ENCODE assay signal across 20 cellular contexts in genomic region chr5:108418172-108418571, GRCh38. TPM values are rescaled to one million over a fixed set of nuclear protein-coding genes. Genes with fewer than 3 reads are reported as not detected.
DNase-seq lines count a peak whose midpoint lies in the region; ATAC-seq and TF ChIP-seq lines count a peak whose summit lies in the region.
"Had no signal": no experiment of that assay in that cellular context is flagged by ENCODE, and none has a peak within 500 bp of the region (broad histone marks: within the 10 kb centered on the region; RNA-seq: fewer than 3 reads in every experiment).

No MANE protein-coding gene starts in this region.

- H2BK15ac ChIP-seq in IMR-90 (ENCODE audit: low read depth, low read length), result no peak overlapping the region

- H4K91ac ChIP-seq in IMR-90 (ENCODE audit: insufficient read depth, low read depth, low read length), result no peak overlapping the region

- H3K27ac ChIP-seq in IMR-90 (ENCODE audit: insufficient read depth, low read length), result no peak overlapping the region
- H3K27ac ChIP-seq in dorsolateral prefrontal cortex, result no peak overlapping the region
- no peak overlapping the region for H3K27ac ChIP-seq in sigmoid colon
- H3K27ac ChIP-seq in smooth muscle cell (ENCODE audit: low read depth), result no peak overlapping the region
- no peak overlapping the region for H3K27ac ChIP-seq in coronary artery
- H3K27ac ChIP-seq: cardiac muscle cell, HL-60, Peyer's patch had no signal

- no peak for TF ChIP-seq RAD21 in IMR-90 (IDR thresholded peaks at IDR 0.05; ENCODE audit: low read length)

- H4K5ac ChIP-seq in IMR-90 (ENCODE audit: low read depth, low read length), result no peak overlapping the region

- no peak overlapping the region for H3K9ac ChIP-seq in IMR-90 (ENCODE audit: low read depth, low read length)
- no peak overlapping the region for H3K9ac ChIP-seq in smooth muscle cell (ENCODE audit: low read depth)

- H3K27ac Mint-ChIP-seq in CD14-positive monocyte, result no peak overlapping the region
- H3K27ac Mint-ChIP-seq: activated naive CD8-positive, alpha-beta T cell treated with anti-CD3 and anti-CD28 coated beads, Interleukin-2, amount 10 ng/mL, durations not matched to agents 7 days and 5 days; activated T-helper 1 cell treated with anti-CD3 and anti-CD28 coated beads, Interleukin-12 subunit alpha, Interleukin-12 subunit beta, Interleukin-2, Interleukin-4 antibody, amounts not matched to agents 30 ng/mL and 10 ng/mL and 1 ng/mL, durations not matched to agents 14 hours and 24 hours and 36 hours; nephron progenitor cell had no signal

- no peaks in the 10 kb centered on the region for H3K27me3 ChIP-seq in IMR-90 (ENCODE audit: control insufficient read depth, insufficient read depth, low read length)
- H3K27me3 ChIP-seq in dorsolateral prefrontal cortex, result peaks cover 0 to 5% (median 0%) of the 10 kb centered on the region in 45 donors
- H3K27me3 ChIP-seq in sigmoid colon, result no peaks in the 10 kb centered on the region
- no peaks in the 10 kb centered on the region for H3K27me3 ChIP-seq in smooth muscle cell (ENCODE audit: low read depth)
- H3K27me3 ChIP-seq: cardiac muscle cell, Peyer's patch had no signal

- TF ChIP-seq POLR2A in IMR-90 (IDR thresholded peaks at IDR 0.05; ENCODE audit: low read depth, low read length) (no peak), sigmoid colon (IDR thresholded peaks at IDR 0.05) (no peak)

- intact Hi-C loops in IMR-90 (cut with micrococcal nuclease), result no loop called here
- intact Hi-C loops in dorsolateral prefrontal cortex (cut with DNase I), result no loop called here
- intact Hi-C loops in sigmoid colon (cut with DNase I), result no loop called here
- intact Hi-C loops in CD14-positive monocyte (cut with micrococcal nuclease), result no loop called here

- dilution Hi-C loops in IMR-90 (cut with HindIII; ENCODE audit: low sequenced_read_pairs, unreplicated experiment), result no loop called here

- no peak overlapping the region for H2AK9ac ChIP-seq in IMR-90 (replicated peaks; ENCODE audit: low read depth, low read length, poor library complexity)

- H2BK20ac ChIP-seq in IMR-90 (ENCODE audit: low read depth, low read length), result no peak overlapping the region

- no peaks in the 10 kb centered on the region for H3K4me1 Mint-ChIP-seq in CD14-positive monocyte
- H3K4me1 Mint-ChIP-seq: activated naive CD8-positive, alpha-beta T cell treated with anti-CD3 and anti-CD28 coated beads, Interleukin-2, amount 10 ng/mL, durations not matched to agents 7 days and 5 days had no signal

- peaks cover 0 to 4% (median 1%) of the 10 kb centered on the region in 3 donors for H3K27me3 Mint-ChIP-seq in CD14-positive monocyte (ENCODE audit: low read depth in 3 of 3)

- H4K8ac ChIP-seq in IMR-90 (ENCODE audit: low read depth in 2 of 2, low read length in 2 of 2), result no peak overlapping the region

- H3K9me1 ChIP-seq in IMR-90 (ENCODE audit: insufficient read depth, low read length), result no peaks in the 10 kb centered on the region

- H2AK5ac ChIP-seq in IMR-90 (ENCODE audit: low read depth, low read length), result no peak overlapping the region

- H3K4me2 ChIP-seq in IMR-90 (ENCODE audit: low read depth, low read length) (no peak overlapping the region), smooth muscle cell (no peak overlapping the region)

- in situ Hi-C loops in IMR-90 (cut with MboI; ENCODE audit: low sequenced_read_pairs), result no loop called here

- DNase-seq in IMR-90, result no peak
- peak in 9 of 10 donors; percentile 28 to 88 (median 61) for DNase-seq in dorsolateral prefrontal cortex
- DNase-seq in hippocampal formation (lab: John Stamatoyannopoulos, UW), result peak; percentile 6 to 42
- DNase-seq in sigmoid colon, result peak; percentile 56
- DNase-seq in smooth muscle cell (lab: John Stamatoyannopoulos, UW; ENCODE audit: unreplicated experiment), result no peak
- DNase-seq in coronary artery (ENCODE audit: low spot score), result no peak
- no peak for DNase-seq in foreskin melanocyte
- DNase-seq in CD14-positive monocyte (ENCODE audit: low spot score), result no peak
- DNase-seq: activated naive CD8-positive, alpha-beta T cell treated with anti-CD3 and anti-CD28 coated beads, Interleukin-2, amount 10 ng/mL, durations not matched to agents 7 days and 5 days; effector CD8-positive, alpha-beta T cell; EL; NCI-H345; nephron progenitor cell; NK-92 treated with Interleukin-12 subunit alpha and Interleukin-12 subunit beta, amount 100 ng/mL, for 24 hours; Peyer's patch had no signal

- H3K4me3 ChIP-seq in IMR-90 (ENCODE audit: insufficient read depth, low read depth, low read length) (no peak overlapping the region), dorsolateral prefrontal cortex (no peak overlapping the region), sigmoid colon (no peak overlapping the region), smooth muscle cell (no peak overlapping the region), coronary artery (no peak overlapping the region)
- H3K4me3 ChIP-seq: cardiac muscle cell, Peyer's patch had no signal

- CTCF ChIA-PET in IMR-90 (lab: Yijun Ruan, JAX), result no interaction called here

- no peak overlapping the region for H3K14ac ChIP-seq in IMR-90 (replicated peaks; ENCODE audit: low read depth, low read length)

- H4K20me1 ChIP-seq in IMR-90 (ENCODE audit: insufficient read depth, low read length), result no peaks in the 10 kb centered on the region
- H4K20me1 ChIP-seq in smooth muscle cell (ENCODE audit: low read depth), result no peaks in the 10 kb centered on the region

- H3K4me3 Mint-ChIP-seq in CD14-positive monocyte, result no peak overlapping the region
- H3K4me3 Mint-ChIP-seq: activated naive CD8-positive, alpha-beta T cell treated with anti-CD3 and anti-CD28 coated beads, Interleukin-2, amount 10 ng/mL, durations not matched to agents 7 days and 5 days; activated T-helper 1 cell treated with anti-CD3 and anti-CD28 coated beads, Interleukin-12 subunit alpha, Interleukin-12 subunit beta, Interleukin-2, Interleukin-4 antibody, amounts not matched to agents 30 ng/mL and 10 ng/mL and 1 ng/mL, durations not matched to agents 14 hours and 24 hours and 36 hours; nephron progenitor cell had no signal

- H3K36me3 ChIP-seq in IMR-90 (ENCODE audit: control insufficient read depth, insufficient read depth, low read length), result no peaks in the 10 kb centered on the region
- no peaks in the 10 kb centered on the region for H3K36me3 ChIP-seq in sigmoid colon
- H3K36me3 ChIP-seq in smooth muscle cell (ENCODE audit: low read depth), result no peaks in the 10 kb centered on the region
- H3K36me3 ChIP-seq: cardiac muscle cell, Peyer's patch had no signal

- no peak for ATAC-seq in IMR-90 (ENCODE audit: low read depth)
- ATAC-seq: activated CD4-positive, CD25-positive, alpha-beta regulatory T cell treated with anti-CD3 and anti-CD28 coated beads, Interleukin-2, amount 50 U/mL, for 24 hours; SK-N-SH treated with all-trans-retinoic acid at 6 μM for 48 hours had no signal

- no peaks in the 10 kb centered on the region for H3K36me3 Mint-ChIP-seq in CD14-positive monocyte
- H3K36me3 Mint-ChIP-seq: activated naive CD8-positive, alpha-beta T cell treated with anti-CD3 and anti-CD28 coated beads, Interleukin-2, amount 10 ng/mL, durations not matched to agents 7 days and 5 days had no signal

- H2AFZ ChIP-seq in IMR-90 (replicated peaks; ENCODE audit: low read length, poor library complexity), result peak overlapping the region; percentile 58
- H2AFZ ChIP-seq in smooth muscle cell (ENCODE audit: low read depth), result no peak overlapping the region

- H2BK120ac ChIP-seq in IMR-90 (ENCODE audit: low read depth, low read length), result no peak overlapping the region

- peaks cover 2 to 12% (median 8%) of the 10 kb centered on the region in 7 donors for H3K9me3 Mint-ChIP-seq in CD14-positive monocyte
- H3K9me3 Mint-ChIP-seq: activated naive CD8-positive, alpha-beta T cell treated with anti-CD3 and anti-CD28 coated beads, Interleukin-2, amount 10 ng/mL, durations not matched to agents 7 days and 5 days; activated T-helper 1 cell treated with anti-CD3 and anti-CD28 coated beads, Interleukin-12 subunit alpha, Interleukin-12 subunit beta, Interleukin-2, Interleukin-4 antibody, amounts not matched to agents 30 ng/mL and 10 ng/mL and 1 ng/mL, durations not matched to agents 14 hours and 24 hours and 36 hours; nephron progenitor cell had no signal

- H3F3A ChIP-seq in smooth muscle cell (ENCODE audit: low read depth), result no peaks in the 10 kb centered on the region

- H3K4me1 ChIP-seq in IMR-90 (ENCODE audit: control insufficient read depth, insufficient read depth, low read length) (no peaks in the 10 kb centered on the region), sigmoid colon (no peaks in the 10 kb centered on the region), smooth muscle cell (ENCODE audit: low read depth) (no peaks in the 10 kb centered on the region)
- H3K4me1 ChIP-seq: Peyer's patch had no signal

- H3K9me3 ChIP-seq in IMR-90 (ENCODE audit: control insufficient read depth, insufficient read depth, low read length) (no peaks in the 10 kb centered on the region), sigmoid colon (no peaks in the 10 kb centered on the region), smooth muscle cell (replicated peaks; ENCODE audit: low read depth) (no peaks in the 10 kb centered on the region)
- H3K9me3 ChIP-seq: Peyer's patch had no signal

- H2BK5ac ChIP-seq in IMR-90 (ENCODE audit: low read depth, low read length, poor library complexity, severe bottlenecking), result no peak overlapping the region

- H3K18ac ChIP-seq in IMR-90 (ENCODE audit: low read depth, low read length), result no peak overlapping the region

- no peak overlapping the region for H3K23ac ChIP-seq in IMR-90 (ENCODE audit: low read depth, low read length)

- TF ChIP-seq CTCF in IMR-90 (conservative IDR thresholded peaks at IDR 0.05; ENCODE audit: low read depth, low read length), result no peak
- TF ChIP-seq CTCF in dorsolateral prefrontal cortex (IDR thresholded peaks at IDR 0.05 in 54 of 56, conservative IDR thresholded peaks at IDR 0.05 in 2 of 56; ENCODE audit: low read depth in 1 of 56, partially characterized antibody in 56 of 56), result no peak
- no peak for TF ChIP-seq CTCF in sigmoid colon (IDR thresholded peaks at IDR 0.05)
- TF ChIP-seq CTCF in smooth muscle cell (IDR thresholded peaks at IDR 0.05; ENCODE audit: borderline replicate concordance, insufficient read depth, poor library complexity, severe bottlenecking), result no peak
- no peak for TF ChIP-seq CTCF in coronary artery (IDR thresholded peaks at IDR 0.05)
- no peak for TF ChIP-seq CTCF in CD14-positive monocyte (IDR thresholded peaks at IDR 0.05)

- TF ChIP-seq EP300 in sigmoid colon (IDR thresholded peaks at IDR 0.05), result no peak

- BruUV-seq in IMR-90 (replicated peaks; lab: Mats Ljungman, UMichigan), result no TSS peak

- H3K56ac ChIP-seq in IMR-90 (ENCODE audit: extremely low read depth, insufficient read depth, low read length), result no peak overlapping the region

- H3K79me2 ChIP-seq in smooth muscle cell (ENCODE audit: low read depth), result no peaks in the 10 kb centered on the region

- no peak overlapping the region for H3K4ac ChIP-seq in IMR-90 (ENCODE audit: low read depth, low read length)

- POLR2A ChIA-PET in IMR-90 (lab: Charles Lee; ENCODE audit: unreplicated experiment), result no interaction called here

- 88% methylated on average over 1 of the region's 8 CpGs; no CpG with 5 or more reads in 1 of the 2 experiments for WGBS in IMR-90 (ENCODE audit: extremely low coverage in 2 of 2, insufficient read length in 1 of 2), 2 experiments
- 80 to 91% methylated on average over 8 of the region's 8 CpGs for WGBS in sigmoid colon, 2 donors
- WGBS in smooth muscle cell (ENCODE audit: low lambda C conversion rate), result 93% methylated on average over 8 of the region's 8 CpGs

- H3K79me1 ChIP-seq in IMR-90 (ENCODE audit: low read depth in 1 of 2, low read length in 2 of 2), result no peaks in the 10 kb centered on the region

RNA-seq across cellular contexts. Expression of gene FBXL17, which starts 36.3 kb away (rescaled TPM):
- total RNA-seq in IMR-90 (2012; rRNA removed) (8.1 and 10.0 TPM in 2 replicates), dorsolateral prefrontal cortex (10 to 100 TPM; 32.7 to 82.2 (median 56.8) TPM), sigmoid colon (10 to 100 TPM; 16.6 to 22.5 (median 20.0) TPM), smooth muscle cell (16.0 and 18.7 TPM in 2 replicates)
- polyA plus RNA-seq in IMR-90 (2012; rRNA removed) (3.2 and 3.9 TPM in 2 replicates), sigmoid colon (10 to 100 TPM in 1 of 3 donors, 1 to 10 TPM in 2; 8.2 to 12.0 (median 9.7) TPM), smooth muscle cell (5.4 and 8.5 TPM in 2 replicates), CD14-positive monocyte (1 to 10 TPM; 1.5 to 2.0 TPM)
- 0.97 and 1.9 TPM in 2 replicates for polyA plus RNA-seq in IMR-90 (2012; cell fraction: cytosol; rRNA removed)
- 2.9 and 3.1 TPM in 2 replicates for polyA plus RNA-seq in IMR-90 (2012; cell fraction: nucleus; rRNA removed; ENCODE audit: low replicate concordance)

Comparison
In these comparisons a context has a peak if more than half of its experiments do, and no peak if none do; other contexts are left out.
1. DNase-seq: peak in dorsolateral prefrontal cortex (9 of 10), hippocampal formation (2 of 2) and sigmoid colon (single experiment); none in IMR-90 (single experiment), smooth muscle cell (single experiment), coronary artery (single experiment), foreskin melanocyte (single experiment) and CD14-positive monocyte (single experiment).